8 cellular contexts compared by ENCODE assay signal in the genomic region with DNA sequence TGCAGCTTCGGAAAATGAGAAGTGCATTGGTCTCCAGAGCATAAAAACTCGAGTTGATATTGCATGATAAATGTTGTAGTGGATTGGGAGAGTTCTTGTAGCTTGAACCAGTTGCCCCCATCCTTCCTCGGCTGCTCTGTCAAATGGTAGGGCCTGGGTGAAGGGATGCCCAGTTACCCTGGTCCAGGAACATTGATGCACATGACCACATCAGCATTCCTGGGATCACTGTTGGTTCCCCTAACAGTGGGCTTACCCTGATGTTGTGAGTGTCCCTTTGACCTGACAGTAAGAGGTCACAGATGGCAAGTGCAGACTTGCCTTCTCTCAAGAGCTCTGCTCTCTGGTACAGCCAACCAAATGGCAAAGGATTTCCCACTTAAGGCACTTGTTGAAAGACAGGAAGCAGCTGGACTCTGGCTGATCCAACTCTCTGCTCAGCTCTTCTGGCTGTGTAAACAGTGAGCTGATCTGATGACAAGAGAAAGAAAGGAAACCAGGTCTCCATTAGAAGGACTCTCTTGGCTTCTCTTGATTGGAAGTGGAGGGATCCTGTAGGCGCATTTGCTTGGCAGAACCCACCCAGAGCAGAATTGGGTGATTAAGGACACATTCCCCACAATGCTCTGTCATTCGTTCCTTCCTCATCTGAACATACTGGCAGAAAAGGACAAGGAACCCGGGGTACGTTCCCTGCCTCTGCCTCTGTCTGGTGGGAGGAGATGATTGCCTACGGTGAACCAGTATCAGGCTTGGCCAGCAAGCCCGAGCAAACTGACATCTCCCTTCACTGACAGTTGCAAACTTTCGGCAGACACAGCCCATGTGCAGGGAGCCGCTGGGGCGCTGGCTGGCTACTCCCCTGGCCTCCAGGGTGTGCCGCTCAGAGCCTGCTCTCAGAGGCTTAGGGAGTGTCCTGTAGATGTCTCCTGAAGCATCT. TPM values are rescaled to one million over a fixed set of nuclear protein-coding genes. Genes with fewer than 3 reads are reported as not detected.
A peak's percentile ranks its signal among the peaks of the same experiment; 100 is the strongest.
DNase-seq lines count a peak whose midpoint lies in the region; ATAC-seq and TF ChIP-seq lines count a peak whose summit lies in the region.

No MANE protein-coding gene starts in this region.

- peaks cover 7% of the 10 kb centered on the region for H3K27me3 Mint-ChIP-seq in endothelial cell (ENCODE audit: unreplicated experiment)

- no peak overlapping the region for H3K4me3 Mint-ChIP-seq in endothelial cell (ENCODE audit: unreplicated experiment)

- TF ChIP-seq CTCF in endothelial cell (IDR thresholded peaks at IDR 0.05; ENCODE audit: unreplicated experiment) (no peak), omental fat pad (IDR thresholded peaks at IDR 0.05) (no peak)

- no peaks in the 10 kb centered on the region for H3K9me3 Mint-ChIP-seq in endothelial cell (ENCODE audit: unreplicated experiment)

- DNase-seq in GDM1 (lab: John Stamatoyannopoulos, UW) (peak; percentile 34), NCI-H446 treated with DMSO at 0.1 percent for 48 hours (lab: John Stamatoyannopoulos, UW) (peak; percentile 58), endothelial cell (ENCODE audit: low spot score) (peak; percentile 35), omental fat pad (ENCODE audit: low spot score) (no peak)
- DNase-seq in central memory CD4-positive, alpha-beta T cell: no peak

- peaks cover 75% of the 10 kb centered on the region for H3K4me1 Mint-ChIP-seq in endothelial cell (ENCODE audit: unreplicated experiment)

- peak overlapping the region; percentile 72 for H3K27ac Mint-ChIP-seq in endothelial cell (ENCODE audit: unreplicated experiment)

- ATAC-seq in omental fat pad (ENCODE audit: low FRiP score) (peak; percentile 16), GM21390 (IDR thresholded peaks at IDR 0.05; ENCODE audit: unreplicated experiment) (no peak), GM21528 (IDR thresholded peaks at IDR 0.05; ENCODE audit: low FRiP score, unreplicated experiment) (no peak), GM21367 (IDR thresholded peaks at IDR 0.05; ENCODE audit: unreplicated experiment) (no peak)

- H3K36me3 Mint-ChIP-seq in endothelial cell (ENCODE audit: low read depth, unreplicated experiment): peaks cover 19% of the 10 kb centered on the region

RNA-seq across cellular contexts. Expression of a gene that starts 29.3 kb away (rescaled TPM):
- total RNA-seq in endothelial cell (ENCODE audit: unreplicated experiment): 0.36 TPM
- 10 to 100 TPM; 10.2 to 52.5 (median 17.4) TPM for total RNA-seq in omental fat pad

Comparison
In these comparisons a context has a peak if more than half of its experiments do, and no peak if none do; other contexts are left out.
1. DNase-seq: peak in GDM1 (single experiment), NCI-H446 treated with DMSO at 0.1 percent for 48 hours (single experiment) and endothelial cell (single experiment); none in omental fat pad (single experiment) and central memory CD4-positive, alpha-beta T cell (single experiment).